Comparison of ENCODE assay signal across 21 cellular contexts in the genomic region with DNA sequence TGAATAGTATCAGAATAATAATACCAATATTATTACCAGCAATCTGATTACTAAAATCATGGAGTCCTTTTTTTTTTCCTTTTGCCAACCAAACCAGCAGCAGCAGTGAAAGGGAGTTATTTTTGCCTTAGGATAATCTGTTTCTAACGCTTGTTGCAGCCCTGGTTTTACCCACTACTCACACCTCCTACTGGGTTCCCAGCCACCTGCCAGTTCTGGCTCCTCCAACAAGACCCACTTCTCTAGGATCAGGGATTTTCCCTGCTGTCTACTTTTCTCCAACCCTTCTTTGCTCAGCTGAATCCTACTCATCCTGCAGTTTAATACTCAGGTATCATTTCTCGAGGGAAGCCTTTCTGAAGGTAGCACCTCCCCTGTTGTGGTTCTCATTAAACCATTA.
"Had no signal": no experiment of that assay in that cellular context is flagged by ENCODE, and none has a peak within 500 bp of the region (broad histone marks: within the 10 kb centered on the region; RNA-seq: fewer than 3 reads in every experiment).

No MANE protein-coding gene starts in this region.

- H3K4me3 ChIP-seq: colonic mucosa, gastrocnemius medialis, heart right ventricle, ovary, right atrium auricular region, sigmoid colon, skin epidermis, stomach, thoracic aorta, transverse colon had no signal

- ATAC-seq: esophagus mucosa; gastrocnemius medialis; heart right ventricle; left lobe of liver; natural killer cell; stimulated activated naive B cell treated with anti-CD40 and anti-IgM and Interleukin-4, amounts not matched to agents 10 μg/mL and 1 μg/mL and 100 μg/mL, for 72 hours had no signal

- H3K27me3 ChIP-seq: colonic mucosa, gastrocnemius medialis, ovary, right atrium auricular region, sigmoid colon, stomach, transverse colon had no signal

- H3K4me3 Mint-ChIP-seq: mesothelial cell of epicardium; natural killer cell; neural crest cell; stimulated activated naive B cell treated with anti-CD40 and anti-IgM and Interleukin-4, amounts not matched to agents 10 μg/mL and 1 μg/mL and 100 μg/mL, for 72 hours had no signal

- H3K4me1 Mint-ChIP-seq: natural killer cell had no signal

- H3K27me3 Mint-ChIP-seq: stimulated activated naive B cell treated with anti-CD40 and anti-IgM and Interleukin-4, amounts not matched to agents 10 μg/mL and 1 μg/mL and 100 μg/mL, for 72 hours had no signal

- H3K4me1 ChIP-seq: colonic mucosa, heart right ventricle, right atrium auricular region, sigmoid colon, stomach, transverse colon had no signal

- H3K27ac ChIP-seq: colonic mucosa, gastrocnemius medialis, ovary, right atrium auricular region, sigmoid colon, stomach, thoracic aorta, transverse colon had no signal

- H3K9me3 Mint-ChIP-seq: natural killer cell; stimulated activated naive B cell treated with anti-CD40 and anti-IgM and Interleukin-4, amounts not matched to agents 10 μg/mL and 1 μg/mL and 100 μg/mL, for 72 hours had no signal

- H3K36me3 Mint-ChIP-seq: mesothelial cell of epicardium; natural killer cell; stimulated activated naive B cell treated with anti-CD40 and anti-IgM and Interleukin-4, amounts not matched to agents 10 μg/mL and 1 μg/mL and 100 μg/mL, for 72 hours had no signal

- H3K9me3 ChIP-seq: colonic mucosa, gastrocnemius medialis, heart right ventricle, ovary, right atrium auricular region, sigmoid colon, stomach, thoracic aorta, transverse colon had no signal

- H3K36me3 ChIP-seq: colonic mucosa, gastrocnemius medialis, heart right ventricle, ovary, right atrium auricular region, sigmoid colon, stomach, thoracic aorta, transverse colon had no signal

- H3K27ac Mint-ChIP-seq: mesothelial cell of epicardium; natural killer cell; stimulated activated naive B cell treated with anti-CD40 and anti-IgM and Interleukin-4, amounts not matched to agents 10 μg/mL and 1 μg/mL and 100 μg/mL, for 72 hours had no signal

- DNase-seq: colonic mucosa; dermis blood vessel endothelial cell; gastrocnemius medialis; heart right ventricle; hypothalamus; natural killer cell; ovary; sigmoid colon; stimulated activated CD4-positive, alpha-beta T cell treated with anti-CD3 and anti-CD28 coated beads, Interleukin-2, amount 100 ng/mL, for 24 hours; stimulated activated CD4-positive, alpha-beta T cell treated with anti-CD3 and anti-CD28 coated beads, Interleukin-4, amount 100 ng/mL, for 4 hours; stimulated activated naive B cell treated with anti-CD40 and anti-IgM and Interleukin-4, amounts not matched to agents 10 μg/mL and 1 μg/mL and 100 μg/mL, for 72 hours; stomach; substantia nigra; transverse colon had no signal
